1 cellular context compared by ENCODE assay signal in genomic region chr17:42305031-42305330, GRCh38. TPM values are rescaled to one million over a fixed set of nuclear protein-coding genes. Genes with fewer than 3 reads are reported as not detected.
"Had no signal": no experiment of that assay in that cellular context is flagged by ENCODE, and none has a peak within 500 bp of the region (broad histone marks: within the 10 kb centered on the region; RNA-seq: fewer than 3 reads in every experiment).

No MANE protein-coding gene starts in this region.

RNA-seq across cellular contexts. Expression of gene STAT5A, which starts 16.7 kb away (rescaled TPM):
- total RNA-seq: PC-3 had no signal

RNA-seq across cellular contexts. Expression of gene STAT5B, which starts 28.8 kb away (rescaled TPM):
- total RNA-seq: PC-3 had no signal
